ENCODE assay signal across 8 cellular contexts in genomic region chr1:54488065-54488750, GRCh38. TPM values are rescaled to one million over a fixed set of nuclear protein-coding genes. Genes with fewer than 3 reads are reported as not detected.
DNase-seq lines count a peak whose midpoint lies in the region; ATAC-seq and TF ChIP-seq lines count a peak whose summit lies in the region.

No MANE protein-coding gene starts in this region.

- peak overlapping the region; percentile 81 for H3K4me3 Mint-ChIP-seq in chondrocyte (ENCODE audit: unreplicated experiment)

- peak overlapping the region; percentile 93 for H3K27ac Mint-ChIP-seq in chondrocyte (ENCODE audit: unreplicated experiment)

- H3K4me1 Mint-ChIP-seq in chondrocyte (ENCODE audit: low read depth), result peaks cover 19% of the 10 kb centered on the region

- H3K9me3 Mint-ChIP-seq in chondrocyte (ENCODE audit: low read depth), result no peaks in the 10 kb centered on the region

- peaks cover 2% of the 10 kb centered on the region for H3K27me3 Mint-ChIP-seq in chondrocyte (ENCODE audit: low read depth)

- TF ChIP-seq POLR2A in GM10847 (IDR thresholded peaks at IDR 0.05; ENCODE audit: extremely low read depth, insufficient read length), result peak; percentile 23

- DNase-seq in NCI-H226, result peak; percentile 86
- DNase-seq in activated CD4-positive, alpha-beta T cell treated with anti-CD3 and anti-CD28 coated beads for 1 hour, result peak; percentile 66
- no peak for DNase-seq in chondrocyte (ENCODE audit: low spot score)
- peak; percentile 92 for DNase-seq in kidney tubule cell (ENCODE audit: low spot score)
- peak; percentile 83 for DNase-seq in stimulated activated CD4-positive, alpha-beta T cell treated with anti-CD3 and anti-CD28 coated beads, Interleukin-15, amount 100 ng/mL, for 24 hours

- ATAC-seq in HG03045 (IDR thresholded peaks at IDR 0.05; ENCODE audit: unreplicated experiment) (peak; percentile 61), GM18517 (IDR thresholded peaks at IDR 0.05; ENCODE audit: unreplicated experiment) (no peak)

- peak; percentile 54 for TF ChIP-seq CTCF in chondrocyte (IDR thresholded peaks at IDR 0.05)

- H3K36me3 Mint-ChIP-seq in chondrocyte (ENCODE audit: low read depth), result no peaks in the 10 kb centered on the region

RNA-seq across cellular contexts. Expression of gene ACOT11, which starts 59.8 kb away (rescaled TPM):
- total RNA-seq in chondrocyte, result 0.25 to 0.56 TPM (median 0.41 TPM) in 3 replicates
